Comparison of ENCODE assay signal across 1 cellular context in the genomic region with DNA sequence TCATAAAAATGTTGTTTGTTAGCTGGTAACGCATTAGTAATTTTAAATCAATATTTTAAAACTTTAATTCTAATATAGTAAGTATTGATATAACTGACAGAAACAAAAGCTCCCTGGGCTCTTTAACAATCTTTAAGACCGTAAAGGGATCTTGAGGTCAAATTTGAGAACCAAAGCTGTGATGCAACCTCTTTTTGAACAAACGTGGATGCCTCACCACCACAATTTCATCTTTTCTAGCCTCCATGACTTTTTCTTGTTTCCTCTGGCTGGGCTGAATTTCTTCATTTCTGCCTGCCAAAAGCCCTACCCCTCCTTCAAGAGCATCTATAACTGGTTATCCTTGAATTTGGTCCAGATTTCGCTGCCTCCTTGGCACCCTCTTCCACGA.
TF ChIP-seq lines count a peak whose summit lies in the region.

No MANE protein-coding gene starts in this region.

TF ChIP-seq in H1, 55 proteins besides CTCF, POLR2A, EP300 and RAD21:
- TF ChIP-seq CEBPB (IDR thresholded peaks at IDR 0.05; ENCODE audit: low read depth, low read length) = no peak
- TF ChIP-seq EZH2 (IDR thresholded peaks at IDR 0.05; ENCODE audit: low read depth, low read length, severe bottlenecking) = no peak
- no peak for TF ChIP-seq RNF2 (IDR thresholded peaks at IDR 0.05; ENCODE audit: borderline replicate concordance, low read depth, low read length, missing control alignments, poor library complexity, severe bottlenecking)
- TF ChIP-seq CBX5 (IDR thresholded peaks at IDR 0.05; ENCODE audit: low read depth, low read length) = no peak
- no peak for TF ChIP-seq SP2 (IDR thresholded peaks at IDR 0.05; ENCODE audit: low read length)
- TF ChIP-seq TEAD4 (IDR thresholded peaks at IDR 0.05; ENCODE audit: low read depth, low read length) = no peak
- no peak for TF ChIP-seq BCL11A (IDR thresholded peaks at IDR 0.05; ENCODE audit: low read depth in 2 of 2, low read length in 2 of 2)
- no peak for TF ChIP-seq HDAC2 (IDR thresholded peaks at IDR 0.05; ENCODE audit: borderline replicate concordance in 1 of 2, low read depth in 2 of 2, low read length in 2 of 2)
- no peak for TF ChIP-seq RBBP5 (IDR thresholded peaks at IDR 0.05; ENCODE audit: borderline replicate concordance, low read depth, low read length)
